1 cellular context compared by ENCODE assay signal in genomic region chr17:35119370-35120185, GRCh38.
TF ChIP-seq lines count a peak whose summit lies in the region.

Gene RAD51D (minus strand): TSS chr17:35119860. CDS start chr17:35119613, 247 bp downstream.

TF ChIP-seq in WTC11, 78 proteins besides CTCF, POLR2A, EP300 and RAD21 (continued from another document and continues in another):
- TF ChIP-seq CDX4 (CRISPR knock-in tag; IDR thresholded peaks at IDR 0.05; ENCODE audit: borderline replicate concordance) = no peak
- TF ChIP-seq RELA (CRISPR knock-in tag; IDR thresholded peaks at IDR 0.05; ENCODE audit: borderline replicate concordance) = no peak
- no peak for TF ChIP-seq ZNF396 (CRISPR knock-in tag; IDR thresholded peaks at IDR 0.05; ENCODE audit: borderline replicate concordance)
- no peak for TF ChIP-seq ZNF138 (CRISPR knock-in tag; conservative IDR thresholded peaks at IDR 0.05)
- peak; percentile 84 for TF ChIP-seq MAX (CRISPR knock-in tag; IDR thresholded peaks at IDR 0.05)
- no peak for TF ChIP-seq PRRX2 (CRISPR knock-in tag; IDR thresholded peaks at IDR 0.05)
- TF ChIP-seq NR3C1 (CRISPR knock-in tag; conservative IDR thresholded peaks at IDR 0.05; ENCODE audit: low read depth) = 0 out of 2 replicates have a peak, but pooled peaks have one; percentile 76
- TF ChIP-seq HMGA2 (CRISPR knock-in tag; IDR thresholded peaks at IDR 0.05) = no peak
- TF ChIP-seq FOXK1 (CRISPR knock-in tag; IDR thresholded peaks at IDR 0.05) = peak; percentile 65; the same call in 1 of the 2 replicates
- TF ChIP-seq ELF4 (CRISPR knock-in tag; IDR thresholded peaks at IDR 0.05; ENCODE audit: low read depth) = 0 out of 2 replicates have a peak, but pooled peaks have one; percentile 48
- TF ChIP-seq ATF1 (CRISPR knock-in tag; IDR thresholded peaks at IDR 0.05) = no peak
- peak; percentile 91; the same call in 1 of the 2 replicates for TF ChIP-seq ARID4B (CRISPR knock-in tag; IDR thresholded peaks at IDR 0.05; ENCODE audit: borderline replicate concordance)
- no peak for TF ChIP-seq ATF3 (CRISPR knock-in tag; conservative IDR thresholded peaks at IDR 0.05)
- peak; percentile 82 for TF ChIP-seq HMGXB4 (CRISPR knock-in tag; IDR thresholded peaks at IDR 0.05)
- no peak for TF ChIP-seq RORB (CRISPR knock-in tag; IDR thresholded peaks at IDR 0.05)
- TF ChIP-seq MLX (CRISPR knock-in tag; IDR thresholded peaks at IDR 0.05) = no peak
- TF ChIP-seq ATF2 (CRISPR knock-in tag; IDR thresholded peaks at IDR 0.05; ENCODE audit: borderline replicate concordance, low read depth) = no peak
- no peak for TF ChIP-seq E2F1 (CRISPR knock-in tag; IDR thresholded peaks at IDR 0.05)
- TF ChIP-seq TEAD4 (CRISPR knock-in tag; IDR thresholded peaks at IDR 0.05) = peak; percentile 43; the same call in 1 of the 2 replicates
- TF ChIP-seq JUN (CRISPR knock-in tag; IDR thresholded peaks at IDR 0.05) = no peak
- no peak for TF ChIP-seq STAT6 (CRISPR knock-in tag; conservative IDR thresholded peaks at IDR 0.05; ENCODE audit: low read depth)
- no peak for TF ChIP-seq ERG (CRISPR knock-in tag; IDR thresholded peaks at IDR 0.05)
- TF ChIP-seq NR2C2 (CRISPR knock-in tag; IDR thresholded peaks at IDR 0.05) = no peak
- no peak for TF ChIP-seq ZNF121 (CRISPR knock-in tag; IDR thresholded peaks at IDR 0.05)
- no peak for TF ChIP-seq SOX15 (CRISPR knock-in tag; IDR thresholded peaks at IDR 0.05)
- TF ChIP-seq AFF4 (CRISPR knock-in tag; IDR thresholded peaks at IDR 0.05; ENCODE audit: borderline replicate concordance) = no peak
- no peak for TF ChIP-seq ZSCAN18 (CRISPR knock-in tag; IDR thresholded peaks at IDR 0.05)
- TF ChIP-seq ZNF219 (CRISPR knock-in tag; IDR thresholded peaks at IDR 0.05; ENCODE audit: borderline replicate concordance) = peak; percentile 68; the same call in 1 of the 2 replicates
- no peak for TF ChIP-seq ZNF416 (CRISPR knock-in tag; IDR thresholded peaks at IDR 0.05)
- TF ChIP-seq FOXJ3 (CRISPR knock-in tag; IDR thresholded peaks at IDR 0.05; ENCODE audit: borderline replicate concordance) = no peak
- TF ChIP-seq GRHL2 (CRISPR knock-in tag; IDR thresholded peaks at IDR 0.05; ENCODE audit: insufficient replicate concordance, severe bottlenecking) = no peak
- no peak for TF ChIP-seq NFYB (CRISPR knock-in tag; conservative IDR thresholded peaks at IDR 0.05; ENCODE audit: low read depth)
- TF ChIP-seq ZNF671 (CRISPR knock-in tag; IDR thresholded peaks at IDR 0.05) = no peak
- TF ChIP-seq GABPB1 (CRISPR knock-in tag; IDR thresholded peaks at IDR 0.05) = no peak
- 0 out of 2 replicates have a peak, but pooled peaks have one; percentile 62 for TF ChIP-seq TP53 (CRISPR knock-in tag; IDR thresholded peaks at IDR 0.05)
